In the genomic region with DNA sequence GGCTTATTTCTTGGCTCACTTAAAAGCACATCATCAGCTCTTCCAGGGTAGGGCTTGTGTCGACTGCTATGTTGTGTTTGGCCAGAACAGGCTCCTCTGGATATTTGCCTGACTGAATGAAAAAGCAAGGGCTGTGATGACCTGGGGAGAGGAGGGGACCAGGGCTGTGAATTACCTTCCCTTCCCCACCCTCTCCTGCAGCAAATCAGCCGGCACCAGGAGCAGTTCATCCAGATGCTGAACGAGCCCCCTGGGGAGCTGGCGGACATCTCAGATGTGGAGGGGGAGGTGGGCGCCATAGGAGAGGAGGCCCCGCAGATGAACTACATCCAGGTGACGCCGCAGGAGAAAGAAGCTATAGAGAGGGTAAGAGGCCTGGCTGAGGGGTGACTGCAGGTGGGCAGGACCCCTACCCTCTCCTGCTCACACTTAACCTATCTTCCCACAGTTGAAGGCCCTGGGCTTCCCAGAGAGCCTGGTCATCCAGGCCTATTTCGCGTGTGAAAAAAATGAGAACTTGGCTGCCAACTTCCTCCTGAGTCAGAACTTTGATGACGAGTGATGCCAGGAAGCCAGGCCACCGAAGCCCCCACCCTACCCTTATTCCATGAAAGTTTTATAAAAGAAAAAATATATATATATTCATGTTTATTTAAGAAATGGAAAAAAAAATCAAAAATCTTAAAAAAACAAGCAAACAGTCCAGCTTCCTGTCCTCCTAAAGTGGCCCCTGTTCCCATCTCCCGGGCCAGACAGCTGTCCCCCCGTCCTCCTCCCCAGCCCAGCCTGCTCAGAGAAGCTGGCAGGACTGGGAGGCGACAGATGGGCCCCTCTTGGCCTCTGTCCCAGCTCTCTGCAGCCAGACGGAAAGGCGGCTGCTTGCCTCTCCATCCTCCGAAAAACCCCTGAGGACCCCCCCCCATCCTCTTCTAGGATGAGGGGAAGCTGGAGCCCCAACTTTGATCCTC, we compare ENCODE assay signal across 9 cellular contexts. TPM values are rescaled to one million over a fixed set of nuclear protein-coding genes. Genes with fewer than 3 reads are reported as not detected.
A peak's percentile ranks its signal among the peaks of the same experiment; 100 is the strongest.
DNase-seq lines count a peak whose midpoint lies in the region; ATAC-seq and TF ChIP-seq lines count a peak whose summit lies in the region.
"Had no signal": no experiment of that assay in that cellular context is flagged by ENCODE, and none has a peak within 500 bp of the region (broad histone marks: within the 10 kb centered on the region; RNA-seq: fewer than 3 reads in every experiment).

No MANE protein-coding gene starts in this region.

- H3K4me3 Mint-ChIP-seq in activated naive CD8-positive, alpha-beta T cell: no peak overlapping the region
- H3K4me3 Mint-ChIP-seq in activated naive CD8-positive, alpha-beta T cell treated with anti-CD3 and anti-CD28 coated beads, Interleukin-2, amount 50 U/mL, for 24 hours: no peak overlapping the region
- no peak overlapping the region for H3K4me3 Mint-ChIP-seq in activated CD8-positive, alpha-beta memory T cell treated with anti-CD3 and anti-CD28 coated beads, Interleukin-2, amount 10 ng/mL, durations not matched to agents 7 days and 5 days
- H3K4me3 Mint-ChIP-seq: memory B cell had no signal

- peaks cover 0 to 46% (median 34%) of the 10 kb centered on the region in 4 donors for H3K4me1 ChIP-seq in tibial artery

- CTCF ChIA-PET in activated CD8-positive, alpha-beta memory T cell treated with anti-CD3 and anti-CD28 coated beads, Interleukin-2, amount 10 ng/mL, durations not matched to agents 7 days and 5 days (lab: Charles Lee): interaction anchor here (2.2 to 5.2 kb wide), 2 partner anchors 12 to 70 kb away, joined by 9 to 56 read pairs; a partner anchor contains a TSS

- ATAC-seq in activated naive CD8-positive, alpha-beta T cell treated with anti-CD3 and anti-CD28 coated beads, Interleukin-2, amount 50 U/mL, for 24 hours: no peak
- ATAC-seq in activated CD8-positive, alpha-beta memory T cell treated with anti-CD3 and anti-CD28 coated beads, Interleukin-2, amount 10 ng/mL, durations not matched to agents 7 days and 5 days: no peak
- ATAC-seq in left cardiac atrium (peak; percentile 23 to 36), GM19395 (IDR thresholded peaks at IDR 0.05; ENCODE audit: unreplicated experiment) (no peak)

- H3K36me3 ChIP-seq in tibial artery: peaks cover 59 to 75% (median 61%) of the 10 kb centered on the region in 3 donors

- H3K27ac Mint-ChIP-seq in activated naive CD8-positive, alpha-beta T cell: peak overlapping the region; percentile 46
- H3K27ac Mint-ChIP-seq in activated naive CD8-positive, alpha-beta T cell treated with anti-CD3 and anti-CD28 coated beads, Interleukin-2, amount 50 U/mL, for 24 hours: no peak overlapping the region
- H3K27ac Mint-ChIP-seq in activated CD8-positive, alpha-beta memory T cell treated with anti-CD3 and anti-CD28 coated beads, Interleukin-2, amount 10 ng/mL, durations not matched to agents 7 days and 5 days: peak overlapping the region; percentile 19
- H3K27ac Mint-ChIP-seq: memory B cell had no signal

- peaks cover 33% of the 10 kb centered on the region for H3K4me1 Mint-ChIP-seq in activated naive CD8-positive, alpha-beta T cell (ENCODE audit: low read depth)
- peaks cover 42% of the 10 kb centered on the region for H3K4me1 Mint-ChIP-seq in activated naive CD8-positive, alpha-beta T cell treated with anti-CD3 and anti-CD28 coated beads, Interleukin-2, amount 50 U/mL, for 24 hours
- peaks cover 54% of the 10 kb centered on the region for H3K4me1 Mint-ChIP-seq in activated CD8-positive, alpha-beta memory T cell treated with anti-CD3 and anti-CD28 coated beads, Interleukin-2, amount 10 ng/mL, durations not matched to agents 7 days and 5 days

- no peak for TF ChIP-seq CTCF in tibial artery (IDR thresholded peaks at IDR 0.05)

- H3K4me3 ChIP-seq in tibial artery: no peak overlapping the region

- no peaks in the 10 kb centered on the region for H3K27me3 ChIP-seq in tibial artery

- intact Hi-C loops in left cardiac atrium (cut with DNase I) (no loop called here), tibial artery (cut with DNase I; ENCODE audit: low total_unique reads) (no loop called here)

- no peak for DNase-seq in activated naive CD8-positive, alpha-beta T cell treated with anti-CD3 and anti-CD28 coated beads, Interleukin-2, amount 50 U/mL, for 24 hours
- no peak for DNase-seq in activated CD8-positive, alpha-beta memory T cell treated with anti-CD3 and anti-CD28 coated beads, Interleukin-2, amount 10 ng/mL, durations not matched to agents 7 days and 5 days
- DNase-seq in left cardiac atrium (peak; percentile 64), tibial artery (no peak), DMS153 treated with DMSO at 0.1 percent for 48 hours (lab: John Stamatoyannopoulos, UW; ENCODE audit: unreplicated experiment) (no peak), NCI-H510A treated with DMSO at 0.1 percent for 48 hours (lab: John Stamatoyannopoulos, UW) (no peak)

- H3K9me3 ChIP-seq in tibial artery: no peaks in the 10 kb centered on the region

- peak overlapping the region; percentile 73 to 96 for H3K27ac ChIP-seq in tibial artery

- H3K9me3 Mint-ChIP-seq in activated naive CD8-positive, alpha-beta T cell (ENCODE audit: low read depth): no peaks in the 10 kb centered on the region
- H3K9me3 Mint-ChIP-seq in activated naive CD8-positive, alpha-beta T cell treated with anti-CD3 and anti-CD28 coated beads, Interleukin-2, amount 50 U/mL, for 24 hours: no peaks in the 10 kb centered on the region
- H3K9me3 Mint-ChIP-seq in activated CD8-positive, alpha-beta memory T cell treated with anti-CD3 and anti-CD28 coated beads, Interleukin-2, amount 10 ng/mL, durations not matched to agents 7 days and 5 days (ENCODE audit: low read depth): no peaks in the 10 kb centered on the region
- H3K9me3 Mint-ChIP-seq: memory B cell had no signal

- peaks cover 5% of the 10 kb centered on the region for H3K36me3 Mint-ChIP-seq in activated naive CD8-positive, alpha-beta T cell
- peaks cover 57% of the 10 kb centered on the region for H3K36me3 Mint-ChIP-seq in activated naive CD8-positive, alpha-beta T cell treated with anti-CD3 and anti-CD28 coated beads, Interleukin-2, amount 50 U/mL, for 24 hours (ENCODE audit: low read depth)
- H3K36me3 Mint-ChIP-seq in activated CD8-positive, alpha-beta memory T cell treated with anti-CD3 and anti-CD28 coated beads, Interleukin-2, amount 10 ng/mL, durations not matched to agents 7 days and 5 days: peaks cover 40% of the 10 kb centered on the region

- H3K27me3 Mint-ChIP-seq in activated naive CD8-positive, alpha-beta T cell: no peaks in the 10 kb centered on the region
- H3K27me3 Mint-ChIP-seq in activated naive CD8-positive, alpha-beta T cell treated with anti-CD3 and anti-CD28 coated beads, Interleukin-2, amount 50 U/mL, for 24 hours: no peaks in the 10 kb centered on the region
- H3K27me3 Mint-ChIP-seq in activated CD8-positive, alpha-beta memory T cell treated with anti-CD3 and anti-CD28 coated beads, Interleukin-2, amount 10 ng/mL, durations not matched to agents 7 days and 5 days: no peaks in the 10 kb centered on the region
- H3K27me3 Mint-ChIP-seq: memory B cell had no signal

RNA-seq across cellular contexts. Expression of a gene that starts 4.3 kb away (rescaled TPM):
- 10 to 100 TPM; 23.9 to 24.9 TPM for total RNA-seq in activated CD8-positive, alpha-beta memory T cell treated with anti-CD3 and anti-CD28 coated beads, Interleukin-2, amount 10 ng/mL, durations not matched to agents 7 days and 5 days
- total RNA-seq in left cardiac atrium: 10 to 100 TPM; 25.5 to 28.1 TPM

RNA-seq across cellular contexts. Expression of a gene that starts 7.1 kb away (rescaled TPM):
- total RNA-seq in activated CD8-positive, alpha-beta memory T cell treated with anti-CD3 and anti-CD28 coated beads, Interleukin-2, amount 10 ng/mL, durations not matched to agents 7 days and 5 days: 100 to 1,000 TPM; 164 to 168 TPM
- 100 to 1,000 TPM; 113 to 131 TPM for total RNA-seq in left cardiac atrium

RNA-seq across cellular contexts. Expression of a gene that starts 14.4 kb away (rescaled TPM):
- 100 to 1,000 TPM; 745 to 898 TPM for total RNA-seq in activated CD8-positive, alpha-beta memory T cell treated with anti-CD3 and anti-CD28 coated beads, Interleukin-2, amount 10 ng/mL, durations not matched to agents 7 days and 5 days
- total RNA-seq in left cardiac atrium: 100 to 1,000 TPM; 627 to 707 TPM

RNA-seq across cellular contexts. Expression of a gene that starts 16.6 kb away (rescaled TPM):
- total RNA-seq in activated CD8-positive, alpha-beta memory T cell treated with anti-CD3 and anti-CD28 coated beads, Interleukin-2, amount 10 ng/mL, durations not matched to agents 7 days and 5 days: under 1 TPM; 0.21 to 0.26 TPM
- 1 to 10 TPM; 5.2 to 7.0 TPM for total RNA-seq in left cardiac atrium

RNA-seq across cellular contexts. Expression of a gene that starts 19.3 kb away (rescaled TPM):
- total RNA-seq in activated CD8-positive, alpha-beta memory T cell treated with anti-CD3 and anti-CD28 coated beads, Interleukin-2, amount 10 ng/mL, durations not matched to agents 7 days and 5 days: 100 to 1,000 TPM in 1 of 2 experiments, 10 to 100 TPM in 1; 96.6 to 131 TPM
- 10 to 100 TPM; 31.8 to 49.1 TPM for total RNA-seq in left cardiac atrium

Comparison
In these comparisons a context has a peak if more than half of its experiments do, and no peak if none do; other contexts are left out.
1. ATAC-seq: peak in left cardiac atrium (2 of 2); none in activated naive CD8-positive, alpha-beta T cell treated with anti-CD3 and anti-CD28 coated beads, Interleukin-2, amount 50 U/mL, for 24 hours (single experiment), activated CD8-positive, alpha-beta memory T cell treated with anti-CD3 and anti-CD28 coated beads, Interleukin-2, amount 10 ng/mL, durations not matched to agents 7 days and 5 days (single experiment) and GM19395 (single experiment).